1 cellular context compared by ENCODE assay signal in the genomic region with DNA sequence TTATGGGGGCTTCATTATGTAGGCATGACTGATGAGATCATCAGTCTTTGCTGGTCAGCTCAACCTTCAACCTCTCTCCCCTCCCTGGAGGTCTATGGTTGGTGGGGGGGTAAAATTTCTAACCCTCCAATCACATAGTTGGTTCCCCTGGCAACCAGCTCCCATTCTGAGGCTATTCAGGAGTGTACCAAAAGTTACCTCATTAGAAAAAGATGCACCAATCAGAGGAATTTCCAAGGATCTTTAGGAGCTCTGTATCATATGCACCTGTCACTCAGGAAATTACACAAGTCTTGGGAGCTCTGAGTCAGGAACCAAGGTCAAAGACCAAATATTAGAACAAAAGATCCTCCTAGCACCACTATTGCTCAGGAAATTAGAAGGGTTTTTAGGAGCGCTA.
TF ChIP-seq lines count a peak whose summit lies in the region.

No MANE protein-coding gene starts in this region.

TF ChIP-seq in GM23338, 12 proteins besides CTCF, POLR2A, EP300 and RAD21:
- TF ChIP-seq ZNF462 (CRISPR knock-in tag; IDR thresholded peaks at IDR 0.05) (no peak), STAT1 (IDR thresholded peaks at IDR 0.05; ENCODE audit: unreplicated experiment) (no peak), ZNF331 (CRISPR knock-in tag; IDR thresholded peaks at IDR 0.05; ENCODE audit: low read depth) (no peak), EZH2 (IDR thresholded peaks at IDR 0.05; ENCODE audit: low read depth, unreplicated experiment) (no peak), POLR2AphosphoS5 (IDR thresholded peaks at IDR 0.05; ENCODE audit: low read depth) (no peak), NANOG (IDR thresholded peaks at IDR 0.05; ENCODE audit: borderline replicate concordance) (no peak), ZNF114 (CRISPR knock-in tag; IDR thresholded peaks at IDR 0.05) (no peak), ETS1 (IDR thresholded peaks at IDR 0.05) (no peak), JUNB (IDR thresholded peaks at IDR 0.05; ENCODE audit: unreplicated experiment) (no peak), EZH2phosphoT487 (IDR thresholded peaks at IDR 0.05; ENCODE audit: unreplicated experiment) (no peak), CREB1 (CRISPR knock-in tag; IDR thresholded peaks at IDR 0.05; ENCODE audit: low read depth) (no peak)
- TF ChIP-seq, protein P1, sequence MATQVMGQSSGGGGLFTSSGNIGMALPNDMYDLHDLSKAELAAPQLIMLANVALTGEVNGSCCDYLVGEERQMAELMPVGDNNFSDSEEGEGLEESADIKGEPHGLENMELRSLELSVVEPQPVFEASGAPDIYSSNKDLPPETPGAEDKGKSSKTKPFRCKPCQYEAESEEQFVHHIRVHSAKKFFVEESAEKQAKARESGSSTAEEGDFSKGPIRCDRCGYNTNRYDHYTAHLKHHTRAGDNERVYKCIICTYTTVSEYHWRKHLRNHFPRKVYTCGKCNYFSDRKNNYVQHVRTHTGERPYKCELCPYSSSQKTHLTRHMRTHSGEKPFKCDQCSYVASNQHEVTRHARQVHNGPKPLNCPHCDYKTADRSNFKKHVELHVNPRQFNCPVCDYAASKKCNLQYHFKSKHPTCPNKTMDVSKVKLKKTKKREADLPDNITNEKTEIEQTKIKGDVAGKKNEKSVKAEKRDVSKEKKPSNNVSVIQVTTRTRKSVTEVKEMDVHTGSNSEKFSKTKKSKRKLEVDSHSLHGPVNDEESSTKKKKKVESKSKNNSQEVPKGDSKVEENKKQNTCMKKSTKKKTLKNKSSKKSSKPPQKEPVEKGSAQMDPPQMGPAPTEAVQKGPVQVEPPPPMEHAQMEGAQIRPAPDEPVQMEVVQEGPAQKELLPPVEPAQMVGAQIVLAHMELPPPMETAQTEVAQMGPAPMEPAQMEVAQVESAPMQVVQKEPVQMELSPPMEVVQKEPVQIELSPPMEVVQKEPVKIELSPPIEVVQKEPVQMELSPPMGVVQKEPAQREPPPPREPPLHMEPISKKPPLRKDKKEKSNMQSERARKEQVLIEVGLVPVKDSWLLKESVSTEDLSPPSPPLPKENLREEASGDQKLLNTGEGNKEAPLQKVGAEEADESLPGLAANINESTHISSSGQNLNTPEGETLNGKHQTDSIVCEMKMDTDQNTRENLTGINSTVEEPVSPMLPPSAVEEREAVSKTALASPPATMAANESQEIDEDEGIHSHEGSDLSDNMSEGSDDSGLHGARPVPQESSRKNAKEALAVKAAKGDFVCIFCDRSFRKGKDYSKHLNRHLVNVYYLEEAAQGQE (IDR thresholded peaks at IDR 0.05; ENCODE audit: unreplicated experiment): no peak
TF ChIP-seq in GM23338: peak in this region for 0.
